11 cellular contexts compared by ENCODE assay signal in genomic region chr6:109480993-109481480, GRCh38. TPM values are rescaled to one million over a fixed set of nuclear protein-coding genes. Genes with fewer than 3 reads are reported as not detected.
DNase-seq lines count a peak whose midpoint lies in the region; ATAC-seq, FAIRE-seq and TF ChIP-seq lines count a peak whose summit lies in the region.
"Had no signal": no experiment of that assay in that cellular context is flagged by ENCODE, and none has a peak within 500 bp of the region (broad histone marks: within the 10 kb centered on the region; RNA-seq: fewer than 3 reads in every experiment).

No MANE protein-coding gene starts in this region.

- H3K27me3 Mint-ChIP-seq in CD8-positive, alpha-beta memory T cell: no peaks in the 10 kb centered on the region
- no peaks in the 10 kb centered on the region for H3K27me3 Mint-ChIP-seq in IgD-negative memory B cell
- H3K27me3 Mint-ChIP-seq in naive thymus-derived CD8-positive, alpha-beta T cell: no peaks in the 10 kb centered on the region

- POLR2A ChIA-PET in CD8-positive, alpha-beta memory T cell (lab: Charles Lee): interaction anchor here (0.8 to 2.8 kb wide), 2 partner anchors 25 to 40 kb away, joined by 4 to 20 read pairs; partner anchors contain the start of genes MICAL1, PPIL6 and SMPD2
- POLR2A ChIA-PET in K562 (lab: Yijun Ruan, JAX): interaction anchor here (0.6 to 1.6 kb wide), 4 partner anchors 10 to 21 kb away, joined by 3 to 4 read pairs (median 4); no protein-coding TSS in a partner anchor
- POLR2A ChIA-PET in naive thymus-derived CD8-positive, alpha-beta T cell (lab: Charles Lee): interaction anchor here (0.6 to 6.9 kb wide), 6 partner anchors 11 to 1751 kb away, joined by 3 to 80 read pairs (median 6); partner anchors contain the start of genes CD164, MICAL1, PPIL6 and SMPD2

- no peak for TF ChIP-seq CTCF in K562 (IDR thresholded peaks at IDR 0.05 in 2 of 3, conservative IDR thresholded peaks at IDR 0.05 in 1 of 3; ENCODE audit: insufficient read depth in 2 of 3, low read depth in 1 of 3, low read length in 3 of 3)

- peak overlapping the region; percentile 92 to 99 (median 93) for H3K4me3 Mint-ChIP-seq in CD8-positive, alpha-beta memory T cell
- peak overlapping the region; percentile 85 to 96 (median 94) for H3K4me3 Mint-ChIP-seq in IgD-negative memory B cell
- H3K4me3 Mint-ChIP-seq in naive thymus-derived CD8-positive, alpha-beta T cell: peak overlapping the region; percentile 82 to 98 (median 94)

- no peaks in the 10 kb centered on the region for H3K27me3 ChIP-seq in CD8-positive, alpha-beta memory T cell (ENCODE audit: insufficient read depth, low read length, poor library complexity, severe bottlenecking)
- H3K27me3 ChIP-seq in K562 (ENCODE audit: control insufficient read depth in 2 of 2, insufficient read depth in 2 of 2, low read length in 2 of 2): no peaks in the 10 kb centered on the region
- H3K27me3 ChIP-seq: esophagus squamous epithelium had no signal

- H3K4me2 ChIP-seq in K562 (ENCODE audit: insufficient read depth, low read length): peak overlapping the region; percentile 50; the same call in 1 of the 2 replicates

- no peak for FAIRE-seq in K562 (lab: Jason Lieb, UNC)

- TF ChIP-seq EP300 in K562 (IDR thresholded peaks at IDR 0.05; ENCODE audit: low read length): no peak

- H3K9me3 Mint-ChIP-seq in CD8-positive, alpha-beta memory T cell: no peaks in the 10 kb centered on the region
- peaks cover 0 to 3% (median 0%) of the 10 kb centered on the region in 3 donors for H3K9me3 Mint-ChIP-seq in IgD-negative memory B cell
- no peaks in the 10 kb centered on the region for H3K9me3 Mint-ChIP-seq in naive thymus-derived CD8-positive, alpha-beta T cell

- 78% methylated on average over 7 of the region's 7 CpGs for WGBS in K562 (ENCODE audit: insufficient coverage, low coverage, missing lambda C conversion rate)

- H3K4me3 ChIP-seq in CD8-positive, alpha-beta memory T cell (ENCODE audit: low read length): peak overlapping the region; percentile 88
- peak overlapping the region; percentile 20; the same call in 1 of the 2 replicates for H3K4me3 ChIP-seq in K562

- no peak for DNase-seq in CD8-positive, alpha-beta memory T cell
- no peak for DNase-seq in K562 (ENCODE audit: extremely low read depth in 1 of 4, low spot score in 3 of 4)
- DNase-seq in naive thymus-derived CD8-positive, alpha-beta T cell: no peak
- DNase-seq in NCI-H1417 treated with DMSO at 0.1 percent for 48 hours (lab: John Stamatoyannopoulos, UW): no peak
- DNase-seq in NCI-H2029 (lab: John Stamatoyannopoulos, UW): no peak
- DNase-seq: aorta, esophagus squamous epithelium had no signal

- H3K4me1 Mint-ChIP-seq in CD8-positive, alpha-beta memory T cell: peaks cover 59 to 73% (median 73%) of the 10 kb centered on the region in 3 donors
- H3K4me1 Mint-ChIP-seq in IgD-negative memory B cell: peaks cover 36 to 59% (median 57%) of the 10 kb centered on the region in 3 donors
- H3K4me1 Mint-ChIP-seq in naive thymus-derived CD8-positive, alpha-beta T cell: peaks cover 43 to 77% (median 70%) of the 10 kb centered on the region in 4 donors

- no peak overlapping the region for H2AFZ ChIP-seq in K562 (ENCODE audit: low read depth, low read length)

- H3K9me3 ChIP-seq in CD8-positive, alpha-beta memory T cell (ENCODE audit: low read length): no peaks in the 10 kb centered on the region
- no peaks in the 10 kb centered on the region for H3K9me3 ChIP-seq in K562 (replicated peaks; ENCODE audit: control insufficient read depth, insufficient read depth, low read depth, low read length)
- H3K9me3 ChIP-seq: esophagus squamous epithelium had no signal

- CTCF ChIA-PET in CD8-positive, alpha-beta memory T cell (lab: Charles Lee): interaction anchor here (1.0 to 2.4 kb wide), 7 partner anchors 18 to 98 kb away, joined by 3 to 10 read pairs (median 6); partner anchors contain the start of genes CD164, PPIL6 and SMPD2
- CTCF ChIA-PET in K562 (lab: Yijun Ruan, JAX; ENCODE audit: low intra/inter-chr PET ratio): no interaction called here

- H3K9me1 ChIP-seq in K562 (ENCODE audit: control insufficient read depth, insufficient read depth, low read length): no peaks in the 10 kb centered on the region

- H3K27ac ChIP-seq in CD8-positive, alpha-beta memory T cell (ENCODE audit: low read depth, low read length): no peak overlapping the region
- no peak overlapping the region for H3K27ac ChIP-seq in K562 (ENCODE audit: extremely low read depth, low read depth, low read length)
- H3K27ac ChIP-seq: esophagus squamous epithelium had no signal

- 0 out of 2 replicates have a peak, but pooled peaks cover 3% of the 10 kb centered on the region for H4K20me1 ChIP-seq in K562 (replicated peaks; ENCODE audit: control insufficient read depth, insufficient read depth, low read length)

- TF ChIP-seq POLR2A in K562 (conservative IDR thresholded peaks at IDR 0.05): no peak

- in situ Hi-C loops in K562 (cut with MboI): no loop called here

- H3K4me1 ChIP-seq in CD8-positive, alpha-beta memory T cell (ENCODE audit: insufficient read depth, low read length): peaks cover 59% of the 10 kb centered on the region
- H3K4me1 ChIP-seq in K562 (replicated peaks in 1 of 2; ENCODE audit: control insufficient read depth in 2 of 2, insufficient read depth in 2 of 2, low read length in 2 of 2): peaks cover 26 to 34% of the 10 kb centered on the region in 2 experiments

- H3K79me2 ChIP-seq in K562 (ENCODE audit: control insufficient read depth, insufficient read depth, low read length): peaks cover 66% of the 10 kb centered on the region

- BruUV-seq in K562 (replicated peaks; lab: Mats Ljungman, UMichigan): TSS peak; percentile 46

- H3K36me3 ChIP-seq in CD8-positive, alpha-beta memory T cell (ENCODE audit: insufficient read depth, low read length): peaks cover 9% of the 10 kb centered on the region
- H3K36me3 ChIP-seq in K562 (ENCODE audit: control insufficient read depth, insufficient read depth, low read length): peaks cover 52% of the 10 kb centered on the region

- TF ChIP-seq RAD21 in K562 (CRISPR knock-in tag; conservative IDR thresholded peaks at IDR 0.05 in 1 of 2, IDR thresholded peaks at IDR 0.05 in 1 of 2): no peak

- peak overlapping the region in 7 of 8 donors; percentile 35 to 94 (median 90) for H3K27ac Mint-ChIP-seq in CD8-positive, alpha-beta memory T cell
- peak overlapping the region in 2 of 3 donors; percentile 30 to 76 for H3K27ac Mint-ChIP-seq in IgD-negative memory B cell
- H3K27ac Mint-ChIP-seq in naive thymus-derived CD8-positive, alpha-beta T cell: peak overlapping the region; percentile 76 to 94 (median 90)

- intact Hi-C loops in K562 (cut with micrococcal nuclease): no loop called here

- H3K36me3 Mint-ChIP-seq in CD8-positive, alpha-beta memory T cell: peaks cover 10 to 57% (median 17%) of the 10 kb centered on the region in 3 donors
- H3K36me3 Mint-ChIP-seq in IgD-negative memory B cell: peaks cover 14% of the 10 kb centered on the region
- peaks cover 17 to 55% (median 27%) of the 10 kb centered on the region in 3 donors for H3K36me3 Mint-ChIP-seq in naive thymus-derived CD8-positive, alpha-beta T cell

- peak overlapping the region in 1 of 2 experiments; percentile 49; a peak in 1 of 4 replicates for H3K9ac ChIP-seq in K562 (ENCODE audit: insufficient read depth in 1 of 2, low read depth in 2 of 2, low read length in 2 of 2)

- ATAC-seq in K562 (no peak), HG02798 (IDR thresholded peaks at IDR 0.05; ENCODE audit: poor library complexity, unreplicated experiment) (no peak), GM21367 (IDR thresholded peaks at IDR 0.05; ENCODE audit: unreplicated experiment) (no peak)
- no peak for ATAC-seq in naive thymus-derived CD8-positive, alpha-beta T cell
- ATAC-seq: HCT116 had no signal

RNA-seq across cellular contexts. Expression of gene ZBTB24, which starts 2.0 kb away (rescaled TPM):
- total RNA-seq in CD8-positive, alpha-beta memory T cell: 10 to 100 TPM; 19.5 to 19.9 TPM
- polyA plus RNA-seq in CD8-positive, alpha-beta memory T cell: 7.5 TPM
- polyA plus RNA-seq in IgD-negative memory B cell: 15.5 TPM
- total RNA-seq in K562 (2011; cell fraction: chromatin; rRNA removed; ENCODE audit: low replicate concordance): 7.0 and 15.8 TPM in 2 replicates
- total RNA-seq in K562 (2011; cell fraction: nucleolus; rRNA removed): 5.2 and 5.5 TPM in 2 replicates
- total RNA-seq in K562 (2011; cell fraction: nucleoplasm; rRNA removed): 7.4 and 8.9 TPM in 2 replicates
- total RNA-seq in K562 (2014; rRNA removed): 8.3 and 9.3 TPM in 2 replicates
- total RNA-seq in K562 (2014; rRNA removed; fragmentation: Illumina TruSeq; extraction: Trizol): 13.4 and 13.7 TPM in 2 replicates
- 15.8 and 16.7 TPM in 2 replicates for total RNA-seq in K562 (2015; rRNA removed; fragmentation: Illumina TruSeq; extraction: Trizol)
- total RNA-seq in K562 (2021): 8.5 TPM in 2 replicates
- 3.8 and 4.3 TPM in 2 replicates for polyA plus RNA-seq in K562 (2011; rRNA removed)
- 2.6 and 3.1 TPM in 2 replicates for polyA plus RNA-seq in K562 (2011; cell fraction: cytosol; rRNA removed)
- 3.7 and 4.5 TPM in 2 replicates for polyA plus RNA-seq in K562 (2011; cell fraction: nucleus; rRNA removed)
- 5.4 and 5.5 TPM in 2 replicates for polyA plus RNA-seq in K562 (2012)
- 8.2 and 10.1 TPM in 2 replicates for polyA plus RNA-seq in K562 (2014; fragmentation: Illumina TruSeq; extraction: Trizol)
- 1 to 10 TPM; 2.0 to 2.5 TPM for polyA plus RNA-seq in K562 (2014; fragmentation: Nextera tagmentation; extraction: Ambion mirVana)
- 5.3 TPM in 2 replicates for polyA plus RNA-seq in K562 (2014; rRNA removed)
- 7.6 and 7.9 TPM in 2 replicates for polyA minus RNA-seq in K562 (2011; rRNA and poly(A)+ RNA removed)
- polyA minus RNA-seq in K562 (2011; cell fraction: cytosol; rRNA and poly(A)+ RNA removed): 4.4 and 5.5 TPM in 2 replicates
- 4.2 and 7.4 TPM in 2 replicates for polyA minus RNA-seq in K562 (2011; cell fraction: nucleus; rRNA and poly(A)+ RNA removed)
- 10 to 100 TPM; 21.1 to 24.7 TPM for total RNA-seq in naive thymus-derived CD8-positive, alpha-beta T cell
- polyA plus RNA-seq in naive thymus-derived CD8-positive, alpha-beta T cell: 1 to 10 TPM; 6.6 to 8.8 (median 8.2) TPM

RNA-seq across cellular contexts. Expression of gene MICAL1, which starts 25.5 kb away (rescaled TPM):
- 10 to 100 TPM; 33.2 to 34.7 TPM for total RNA-seq in CD8-positive, alpha-beta memory T cell
- polyA plus RNA-seq in CD8-positive, alpha-beta memory T cell: 18.8 TPM
- polyA plus RNA-seq in IgD-negative memory B cell (23.9 TPM), K562 (2011; rRNA removed) (11.5 and 11.6 TPM in 2 replicates), K562 (2014; fragmentation: Illumina TruSeq; extraction: Trizol) (8.4 and 9.0 TPM in 2 replicates), K562 (2014; fragmentation: Nextera tagmentation; extraction: Ambion mirVana) (under 1 TPM; 0.07 to 0.15 TPM), K562 (2014; rRNA removed) (11.5 and 15.2 TPM in 2 replicates)
- total RNA-seq in K562 (2011; cell fraction: chromatin; rRNA removed; ENCODE audit: low replicate concordance): 67.8 and 124 TPM in 2 replicates
- total RNA-seq in K562 (2011; cell fraction: nucleolus; rRNA removed): 63.3 and 63.4 TPM in 2 replicates
- total RNA-seq in K562 (2011; cell fraction: nucleoplasm; rRNA removed): 56.3 and 70.8 TPM in 2 replicates
- total RNA-seq in K562 (2014; rRNA removed) (7.0 and 10.5 TPM in 2 replicates), K562 (2014; rRNA removed; fragmentation: Illumina TruSeq; extraction: Trizol) (3.0 and 3.7 TPM in 2 replicates), K562 (2015; rRNA removed; fragmentation: Illumina TruSeq; extraction: Trizol) (4.6 and 5.3 TPM in 2 replicates), K562 (2021) (11.0 and 12.3 TPM in 2 replicates)
- polyA plus RNA-seq in K562 (2011; cell fraction: cytosol; rRNA removed): 5.4 and 9.1 TPM in 2 replicates
- 72.2 and 124 TPM in 2 replicates for polyA plus RNA-seq in K562 (2011; cell fraction: nucleus; rRNA removed)
- 10.9 and 26.0 TPM in 2 replicates for polyA plus RNA-seq in K562 (2012)
- polyA minus RNA-seq in K562 (2011; rRNA and poly(A)+ RNA removed): 3.5 and 4.8 TPM in 2 replicates
- 3.5 and 5.0 TPM in 2 replicates for polyA minus RNA-seq in K562 (2011; cell fraction: cytosol; rRNA and poly(A)+ RNA removed)
- polyA minus RNA-seq in K562 (2011; cell fraction: nucleus; rRNA and poly(A)+ RNA removed): 12.9 and 14.9 TPM in 2 replicates
- 10 to 100 TPM; 56.5 to 60.1 TPM for total RNA-seq in naive thymus-derived CD8-positive, alpha-beta T cell
- polyA plus RNA-seq in naive thymus-derived CD8-positive, alpha-beta T cell: 10 to 100 TPM in 2 of 3 donors, 1 to 10 TPM in 1; 8.9 to 13.8 (median 13.2) TPM

RNA-seq across cellular contexts. Expression of gene SMPD2, which starts 40.5 kb away (rescaled TPM):
- total RNA-seq in CD8-positive, alpha-beta memory T cell: 10 to 100 TPM; 15.1 to 15.8 TPM
- 9.4 TPM for polyA plus RNA-seq in CD8-positive, alpha-beta memory T cell
- 22.0 TPM for polyA plus RNA-seq in IgD-negative memory B cell
- 40.0 and 130 TPM in 2 replicates for total RNA-seq in K562 (2011; cell fraction: chromatin; rRNA removed; ENCODE audit: low replicate concordance)
- 68.9 and 90.7 TPM in 2 replicates for total RNA-seq in K562 (2011; cell fraction: nucleolus; rRNA removed)
- 59.2 and 61.0 TPM in 2 replicates for total RNA-seq in K562 (2011; cell fraction: nucleoplasm; rRNA removed)
- 20.8 and 23.9 TPM in 2 replicates for total RNA-seq in K562 (2014; rRNA removed)
- 8.8 and 14.5 TPM in 2 replicates for total RNA-seq in K562 (2014; rRNA removed; fragmentation: Illumina TruSeq; extraction: Trizol)
- total RNA-seq in K562 (2015; rRNA removed; fragmentation: Illumina TruSeq; extraction: Trizol): 16.8 and 18.1 TPM in 2 replicates
- total RNA-seq in K562 (2021): 20.4 TPM in 2 replicates
- 14.8 and 18.3 TPM in 2 replicates for polyA plus RNA-seq in K562 (2011; rRNA removed)
- 15.1 and 22.6 TPM in 2 replicates for polyA plus RNA-seq in K562 (2011; cell fraction: cytosol; rRNA removed)
- 61.2 and 64.9 TPM in 2 replicates for polyA plus RNA-seq in K562 (2011; cell fraction: nucleus; rRNA removed)
- 14.3 and 17.2 TPM in 2 replicates for polyA plus RNA-seq in K562 (2012)
- polyA plus RNA-seq in K562 (2014; fragmentation: Illumina TruSeq; extraction: Trizol): 20.5 TPM in 2 replicates
- 1 to 10 TPM in 1 of 2 experiments, under 1 TPM in 1; 0.13 to 1.2 TPM for polyA plus RNA-seq in K562 (2014; fragmentation: Nextera tagmentation; extraction: Ambion mirVana)
- polyA plus RNA-seq in K562 (2014; rRNA removed): 19.3 and 21.8 TPM in 2 replicates
- 25.8 and 28.5 TPM in 2 replicates for polyA minus RNA-seq in K562 (2011; rRNA and poly(A)+ RNA removed)
- 8.1 and 12.0 TPM in 2 replicates for polyA minus RNA-seq in K562 (2011; cell fraction: cytosol; rRNA and poly(A)+ RNA removed)
- 43.4 and 53.0 TPM in 2 replicates for polyA minus RNA-seq in K562 (2011; cell fraction: nucleus; rRNA and poly(A)+ RNA removed)
- 10 to 100 TPM; 15.1 to 16.3 TPM for total RNA-seq in naive thymus-derived CD8-positive, alpha-beta T cell
- 1 to 10 TPM; 5.8 to 8.2 (median 6.7) TPM for polyA plus RNA-seq in naive thymus-derived CD8-positive, alpha-beta T cell

RNA-seq across cellular contexts. Expression of gene PPIL6, which starts 40.6 kb away (rescaled TPM):
- under 1 TPM in 1 of 2 experiments, not detected in 1; 0.13 TPM for total RNA-seq in CD8-positive, alpha-beta memory T cell
- 0.46 TPM for polyA plus RNA-seq in CD8-positive, alpha-beta memory T cell
- 1.1 TPM for polyA plus RNA-seq in IgD-negative memory B cell
- total RNA-seq in K562 (2011; cell fraction: chromatin; rRNA removed; ENCODE audit: low replicate concordance): 0.19 TPM in 1 of 2 replicates, not detected in the other
- total RNA-seq in K562 (2011; cell fraction: nucleolus; rRNA removed): not detected in 2 replicates
- 0.15 TPM in 1 of 2 replicates, not detected in the other for total RNA-seq in K562 (2011; cell fraction: nucleoplasm; rRNA removed)
- 0.33 TPM in 1 of 2 replicates, not detected in the other for total RNA-seq in K562 (2014; rRNA removed)
- 0.64 and 0.98 TPM in 2 replicates for total RNA-seq in K562 (2014; rRNA removed; fragmentation: Illumina TruSeq; extraction: Trizol)
- 0.68 and 0.76 TPM in 2 replicates for total RNA-seq in K562 (2015; rRNA removed; fragmentation: Illumina TruSeq; extraction: Trizol)
- 0.47 and 0.87 TPM in 2 replicates for total RNA-seq in K562 (2021)
- polyA plus RNA-seq in K562 (2011; rRNA removed): 0.36 and 1.1 TPM in 2 replicates
- 0.09 and 0.29 TPM in 2 replicates for polyA plus RNA-seq in K562 (2011; cell fraction: cytosol; rRNA removed)
- 0.10 and 0.37 TPM in 2 replicates for polyA plus RNA-seq in K562 (2011; cell fraction: nucleus; rRNA removed)
- 0.72 and 2.6 TPM in 2 replicates for polyA plus RNA-seq in K562 (2012)
- 0.35 and 0.49 TPM in 2 replicates for polyA plus RNA-seq in K562 (2014; fragmentation: Illumina TruSeq; extraction: Trizol)
- polyA plus RNA-seq in K562 (2014; fragmentation: Nextera tagmentation; extraction: Ambion mirVana): under 1 TPM; 0.13 to 0.14 TPM
- 0.03 and 1.5 TPM in 2 replicates for polyA plus RNA-seq in K562 (2014; rRNA removed)
- 0.42 and 1.3 TPM in 2 replicates for polyA minus RNA-seq in K562 (2011; rRNA and poly(A)+ RNA removed)
- not detected in 2 replicates for polyA minus RNA-seq in K562 (2011; cell fraction: cytosol; rRNA and poly(A)+ RNA removed)
- polyA minus RNA-seq in K562 (2011; cell fraction: nucleus; rRNA and poly(A)+ RNA removed): 0.27 TPM in 1 of 2 replicates, not detected in the other
- 1 to 10 TPM in 1 of 2 experiments, under 1 TPM in 1; 0.66 to 1.3 TPM for total RNA-seq in naive thymus-derived CD8-positive, alpha-beta T cell
- 1 to 10 TPM in 1 of 3 donors, under 1 TPM in 2; 0.25 to 1.7 (median 0.63) TPM for polyA plus RNA-seq in naive thymus-derived CD8-positive, alpha-beta T cell
